ENCODE assay signal across 8 cellular contexts in genomic region chr12:13462450-13462849, GRCh38.
"Had no signal": no experiment of that assay in that cellular context is flagged by ENCODE, and none has a peak within 500 bp of the region (broad histone marks: within the 10 kb centered on the region; RNA-seq: fewer than 3 reads in every experiment).

No MANE protein-coding gene starts in this region.

- H3K9ac ChIP-seq: GM23248 had no signal

- H3K9me3 Mint-ChIP-seq: GM23338, H9, HFFc6 had no signal

- H3K4me2 ChIP-seq: GM23338 had no signal

- H3K27ac ChIP-seq: GM23248 had no signal

- DNase-seq: GM23248, GOT3, H7, H9, HCEC 1CT, HFFc6 had no signal

- H3K4me1 Mint-ChIP-seq: GM23338, H9 had no signal

- H3K4me3 Mint-ChIP-seq: GM23338, H9, HFFc6 had no signal

- H3K4me3 ChIP-seq: GM23248, GM23338 had no signal

- ATAC-seq: GM23338, HCT116 had no signal

- H2AFZ ChIP-seq: GM23248, GM23338 had no signal

- H3K27ac Mint-ChIP-seq: GM23338, H9, HFFc6 had no signal
